Comparison of ENCODE assay signal across 21 cellular contexts in the genomic region with DNA sequence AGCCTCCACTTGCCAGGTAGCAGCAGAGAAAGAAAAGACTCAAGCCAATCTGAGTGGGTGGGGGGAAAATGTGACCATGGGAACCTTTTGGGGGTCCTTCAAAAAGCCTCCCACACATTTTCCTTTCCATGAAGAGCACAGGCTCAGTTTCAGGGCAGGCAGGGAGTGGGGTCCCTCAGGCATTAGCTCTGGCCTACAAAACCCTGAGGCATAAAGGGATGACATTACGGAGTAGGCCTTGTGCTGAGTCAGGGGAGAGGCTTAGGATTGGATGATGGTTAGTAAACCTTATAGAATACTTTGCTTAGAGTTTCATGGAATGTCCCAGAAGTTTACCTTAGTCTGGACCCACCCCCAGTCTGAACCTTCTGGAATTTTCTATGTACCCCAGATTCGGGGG. TPM values are rescaled to one million over a fixed set of nuclear protein-coding genes. Genes with fewer than 3 reads are reported as not detected.
"Had no signal": no experiment of that assay in that cellular context is flagged by ENCODE, and none has a peak within 500 bp of the region (broad histone marks: within the 10 kb centered on the region; RNA-seq: fewer than 3 reads in every experiment).

No MANE protein-coding gene starts in this region.

- DNase-seq: activated CD4-positive, alpha-beta memory T cell treated with anti-CD3 and anti-CD28 coated beads, Interleukin-2, amount 10 ng/mL, durations not matched to agents 7 days and 5 days; activated CD4-positive, alpha-beta T cell treated with anti-CD3 and anti-CD28 coated beads for 48 hours; activated effector memory CD4-positive, alpha-beta T cell treated with anti-CD3 and anti-CD28 coated beads, Interleukin-2, amount 50 U/mL, for 16 hours; activated naive CD4-positive, alpha-beta T cell treated with anti-CD3 and anti-CD28 coated beads, Interleukin-2, amount 50 U/mL, for 16 hours; activated T-cell treated with anti-CD3 and anti-CD28 coated beads, Interleukin-2, amount 50 U/mL, for 48 hours; adrenal gland; effector CD8-positive, alpha-beta T cell; heart right ventricle; immature natural killer cell; natural killer cell; retina; stimulated activated CD4-positive, alpha-beta T cell treated with anti-CD3 and anti-CD28 coated beads, Interleukin-2, amount 100 ng/mL, for 24 hours; stimulated activated naive CD8-positive, alpha-beta T cell treated with anti-CD3 and anti-CD28 coated beads, Interleukin-15, Interleukin-2, amounts not matched to agents 100 U/mL and 50 U/mL, for 24 hours; substantia nigra; T-cell; trophoblast cell had no signal

- H3K4me3 ChIP-seq: adrenal gland, esophagus muscularis mucosa, gastroesophageal sphincter, heart right ventricle had no signal

- H3K4me3 Mint-ChIP-seq: activated CD4-positive, alpha-beta memory T cell treated with anti-CD3 and anti-CD28 coated beads, Interleukin-2, amount 10 ng/mL, durations not matched to agents 7 days and 5 days; dendritic cell treated with granulocyte-macrophage colony-stimulating factor and Interleukin-4, amounts not matched to agents 40 ng/mL and 50 ng/mL, for 4 days; natural killer cell; WTC11 had no signal

- ATAC-seq: gastroesophageal sphincter; heart right ventricle; natural killer cell; stimulated activated naive CD8-positive, alpha-beta T cell treated with anti-CD3 and anti-CD28 coated beads, Interleukin-15, Interleukin-2, amounts not matched to agents 100 U/mL and 50 U/mL, for 24 hours; T-cell; WTC11 had no signal

- H3K27me3 Mint-ChIP-seq: activated CD4-positive, alpha-beta memory T cell treated with anti-CD3 and anti-CD28 coated beads, Interleukin-2, amount 10 ng/mL, durations not matched to agents 7 days and 5 days; T-cell had no signal

- H3K27me3 ChIP-seq: adrenal gland, esophagus muscularis mucosa, gastroesophageal sphincter, heart right ventricle had no signal

- H3K9me3 ChIP-seq: adrenal gland, esophagus muscularis mucosa, gastroesophageal sphincter, heart right ventricle had no signal

- H3K27ac Mint-ChIP-seq: activated CD4-positive, alpha-beta memory T cell treated with anti-CD3 and anti-CD28 coated beads, Interleukin-2, amount 10 ng/mL, durations not matched to agents 7 days and 5 days; dendritic cell treated with granulocyte-macrophage colony-stimulating factor and Interleukin-4, amounts not matched to agents 40 ng/mL and 50 ng/mL, for 4 days; immature natural killer cell; natural killer cell; T-cell; WTC11 had no signal

- H3K36me3 Mint-ChIP-seq: natural killer cell had no signal

- H3K9me3 Mint-ChIP-seq: activated CD4-positive, alpha-beta memory T cell treated with anti-CD3 and anti-CD28 coated beads, Interleukin-2, amount 10 ng/mL, durations not matched to agents 7 days and 5 days; dendritic cell treated with granulocyte-macrophage colony-stimulating factor and Interleukin-4, amounts not matched to agents 40 ng/mL and 50 ng/mL, for 4 days; immature natural killer cell; natural killer cell; T-cell; WTC11 had no signal

- H3K27ac ChIP-seq: adrenal gland, esophagus muscularis mucosa, gastroesophageal sphincter had no signal

RNA-seq across cellular contexts. Expression of gene MLXIPL, which starts 55.4 kb away (rescaled TPM):
- total RNA-seq: activated CD4-positive, alpha-beta memory T cell treated with anti-CD3 and anti-CD28 coated beads, Interleukin-2, amount 10 ng/mL, durations not matched to agents 7 days and 5 days; bronchial epithelial cell; natural killer cell had no signal
- polyA plus RNA-seq: immature natural killer cell had no signal
